In genomic region chr11:109853156-109853776, GRCh38 we compare ENCODE assay signal across 8 cellular contexts.
DNase-seq lines count a peak whose midpoint lies in the region; ATAC-seq, FAIRE-seq and TF ChIP-seq lines count a peak whose summit lies in the region.

No MANE protein-coding gene starts in this region.

- H3K4ac ChIP-seq in mesenchymal stem cell (ENCODE audit: low read depth in 1 of 2, low read length in 2 of 2) = no peak overlapping the region

- intact Hi-C loops in activated naive CD4-positive, alpha-beta T cell treated with anti-CD3 and anti-CD28 coated beads for 36 hours (cut with micrococcal nuclease) = loop anchor here (1.0 to 5.0 kb wide), 2 partner anchors 86 to 524 kb away; no protein-coding TSS in a partner anchor

- no peaks in the 10 kb centered on the region for H3K27me3 Mint-ChIP-seq in activated naive CD4-positive, alpha-beta T cell treated with anti-CD3 and anti-CD28 coated beads for 36 hours (ENCODE audit: low read depth)
- no peaks in the 10 kb centered on the region for H3K27me3 Mint-ChIP-seq in astrocyte (ENCODE audit: low read depth, unreplicated experiment)
- H3K27me3 Mint-ChIP-seq in activated T-helper 17 cell treated with anti-CD3 and anti-CD28 coated beads, Interleukin-2, amount 50 U/mL, for 72 hours = no peaks in the 10 kb centered on the region

- H2BK12ac ChIP-seq in mesenchymal stem cell (ENCODE audit: low read length in 2 of 2) = no peak overlapping the region

- H2AFZ ChIP-seq in astrocyte (ENCODE audit: low read depth, low read length) (no peak overlapping the region), mesenchymal stem cell (ENCODE audit: low read depth, low read length) (no peak overlapping the region)

- H3K36me3 Mint-ChIP-seq in activated naive CD4-positive, alpha-beta T cell treated with anti-CD3 and anti-CD28 coated beads for 36 hours (ENCODE audit: low read depth) = no peaks in the 10 kb centered on the region
- H3K36me3 Mint-ChIP-seq in astrocyte (ENCODE audit: low read depth, unreplicated experiment) = no peaks in the 10 kb centered on the region
- no peaks in the 10 kb centered on the region for H3K36me3 Mint-ChIP-seq in activated T-helper 17 cell treated with anti-CD3 and anti-CD28 coated beads, Interleukin-2, amount 50 U/mL, for 72 hours (ENCODE audit: low read depth)

- H4K91ac ChIP-seq in mesenchymal stem cell (ENCODE audit: low read length) = no peak overlapping the region

- H2AK5ac ChIP-seq in mesenchymal stem cell (ENCODE audit: low read length, severe bottlenecking) = no peak overlapping the region

- DNase-seq in activated naive CD4-positive, alpha-beta T cell treated with anti-CD3 and anti-CD28 coated beads for 36 hours = peak; percentile 9
- no peak for DNase-seq in activated naive CD4-positive, alpha-beta T cell (lab: John Stamatoyannopoulos, UW)
- DNase-seq in HFF-Myc (ENCODE audit: extremely low read depth, low read depth) = peak; percentile 45
- peak; percentile 66 for DNase-seq in NB4 (ENCODE audit: low read depth)
- peak; percentile 63 for DNase-seq in astrocyte (ENCODE audit: low read depth)
- DNase-seq in mesenchymal stem cell = peak; percentile 78
- DNase-seq in caudate nucleus (lab: John Stamatoyannopoulos, UW) = no peak

- H3K4me1 ChIP-seq in astrocyte (ENCODE audit: insufficient read depth, low read length) = no peaks in the 10 kb centered on the region
- H3K4me1 ChIP-seq in mesenchymal stem cell (ENCODE audit: control insufficient read depth, insufficient read depth, low read depth, low read length) = no peaks in the 10 kb centered on the region

- CTCF ChIA-PET in activated naive CD4-positive, alpha-beta T cell treated with anti-CD3 and anti-CD28 coated beads for 36 hours (lab: Charles Lee) = interaction anchor here (1.0 to 1.2 kb wide), 3 partner anchors 31 to 134 kb away, joined by 3 to 5 read pairs (median 3); no protein-coding TSS in a partner anchor

- no peak overlapping the region for H3K4me3 ChIP-seq in HFF-Myc (replicated peaks; ENCODE audit: low read depth, low read length)
- H3K4me3 ChIP-seq in NB4 (ENCODE audit: low read depth, low read length) = no peak overlapping the region
- H3K4me3 ChIP-seq in astrocyte (ENCODE audit: insufficient read depth, low read depth, low read length) = no peak overlapping the region
- no peak overlapping the region for H3K4me3 ChIP-seq in mesenchymal stem cell (ENCODE audit: insufficient read depth in 1 of 2, low read depth in 1 of 2, low read length in 2 of 2)

- H2BK15ac ChIP-seq in mesenchymal stem cell (ENCODE audit: low read depth, poor library complexity, severe bottlenecking) = no peak overlapping the region

- TF ChIP-seq CTCF in HFF-Myc (IDR thresholded peaks at IDR 0.05; ENCODE audit: low read depth, low read length, missing control alignments) (peak; percentile 33), NB4 (IDR thresholded peaks at IDR 0.05; ENCODE audit: low read depth, low read length) (peak; percentile 39), astrocyte (IDR thresholded peaks at IDR 0.05; ENCODE audit: insufficient read depth, low read depth, low read length) (peak; percentile 82)

- H3K9ac ChIP-seq in astrocyte (ENCODE audit: low read length) (no peak overlapping the region), mesenchymal stem cell (ENCODE audit: low read length) (no peak overlapping the region)

- H3K9me3 ChIP-seq in astrocyte (ENCODE audit: insufficient read depth, low read depth, low read length) = no peaks in the 10 kb centered on the region
- H3K9me3 ChIP-seq in mesenchymal stem cell (ENCODE audit: control insufficient read depth, low read length) = no peaks in the 10 kb centered on the region

- H3K36me3 ChIP-seq in astrocyte (ENCODE audit: insufficient read depth, low read length) = no peaks in the 10 kb centered on the region
- no peaks in the 10 kb centered on the region for H3K36me3 ChIP-seq in mesenchymal stem cell (ENCODE audit: control insufficient read depth in 1 of 2, insufficient read depth in 2 of 2, low read depth in 1 of 2, low read length in 2 of 2)

- H4K8ac ChIP-seq in mesenchymal stem cell (ENCODE audit: low read length) = no peak overlapping the region

- H3K4me1 Mint-ChIP-seq in activated naive CD4-positive, alpha-beta T cell treated with anti-CD3 and anti-CD28 coated beads for 36 hours (ENCODE audit: low read depth) = no peaks in the 10 kb centered on the region
- peaks cover 1% of the 10 kb centered on the region for H3K4me1 Mint-ChIP-seq in astrocyte (ENCODE audit: low read depth, unreplicated experiment)
- no peaks in the 10 kb centered on the region for H3K4me1 Mint-ChIP-seq in activated T-helper 17 cell treated with anti-CD3 and anti-CD28 coated beads, Interleukin-2, amount 50 U/mL, for 72 hours

- WGBS in mesenchymal stem cell = 34% methylated on average over 3 of the region's 5 CpGs

- H3K14ac ChIP-seq in mesenchymal stem cell (ENCODE audit: low read length in 2 of 2) = no peak overlapping the region

- no peak overlapping the region for H3K18ac ChIP-seq in mesenchymal stem cell (ENCODE audit: low read depth in 1 of 2, low read length in 2 of 2)

- H2BK5ac ChIP-seq in mesenchymal stem cell (ENCODE audit: low read depth, low read length, poor library complexity, severe bottlenecking) = no peak overlapping the region

- H3K27me3 ChIP-seq in astrocyte (ENCODE audit: insufficient read depth, low read length) = no peaks in the 10 kb centered on the region
- no peaks in the 10 kb centered on the region for H3K27me3 ChIP-seq in mesenchymal stem cell (ENCODE audit: control insufficient read depth in 1 of 2, insufficient read depth in 1 of 2, low read length in 2 of 2)

- FAIRE-seq in astrocyte (lab: Jason Lieb, UNC) = peak; percentile 62

- no peak overlapping the region for H3K27ac Mint-ChIP-seq in activated naive CD4-positive, alpha-beta T cell treated with anti-CD3 and anti-CD28 coated beads for 36 hours
- H3K27ac Mint-ChIP-seq in astrocyte (ENCODE audit: unreplicated experiment) = peak overlapping the region; percentile 72
- H3K27ac Mint-ChIP-seq in activated T-helper 17 cell treated with anti-CD3 and anti-CD28 coated beads, Interleukin-2, amount 50 U/mL, for 72 hours = no peak overlapping the region

- H3K79me2 ChIP-seq in astrocyte (ENCODE audit: insufficient read depth, low read length) = no peaks in the 10 kb centered on the region

- H3K79me1 ChIP-seq in mesenchymal stem cell (replicated peaks; ENCODE audit: low read length, poor library complexity, severe bottlenecking) = no peaks in the 10 kb centered on the region

- no peak overlapping the region for H3K27ac ChIP-seq in astrocyte (ENCODE audit: low read depth, low read length)
- H3K27ac ChIP-seq in mesenchymal stem cell (ENCODE audit: low read length, poor library complexity, severe bottlenecking) = no peak overlapping the region
- no peak overlapping the region for H3K27ac ChIP-seq in caudate nucleus (ENCODE audit: low read depth, low read length)

- no peak for TF ChIP-seq POLR2A in NB4 (IDR thresholded peaks at IDR 0.05; ENCODE audit: extremely low read depth, insufficient read length)

- no peak overlapping the region for H3K4me3 Mint-ChIP-seq in activated naive CD4-positive, alpha-beta T cell treated with anti-CD3 and anti-CD28 coated beads for 36 hours
- H3K4me3 Mint-ChIP-seq in astrocyte (ENCODE audit: unreplicated experiment) = no peak overlapping the region
- H3K4me3 Mint-ChIP-seq in activated T-helper 17 cell treated with anti-CD3 and anti-CD28 coated beads, Interleukin-2, amount 50 U/mL, for 72 hours = no peak overlapping the region

- no peak overlapping the region for H3K23ac ChIP-seq in mesenchymal stem cell (ENCODE audit: low read length in 2 of 2)

- no peaks in the 10 kb centered on the region for H3K9me3 Mint-ChIP-seq in activated naive CD4-positive, alpha-beta T cell treated with anti-CD3 and anti-CD28 coated beads for 36 hours
- H3K9me3 Mint-ChIP-seq in astrocyte (ENCODE audit: unreplicated experiment) = no peaks in the 10 kb centered on the region
- no peaks in the 10 kb centered on the region for H3K9me3 Mint-ChIP-seq in activated T-helper 17 cell treated with anti-CD3 and anti-CD28 coated beads, Interleukin-2, amount 50 U/mL, for 72 hours

- H3K4me2 ChIP-seq in astrocyte (ENCODE audit: low read length) (no peak overlapping the region), mesenchymal stem cell (ENCODE audit: low read length, poor library complexity, severe bottlenecking) (no peak overlapping the region)

- H2BK120ac ChIP-seq in mesenchymal stem cell (ENCODE audit: low read depth, low read length) = no peak overlapping the region

- H4K20me1 ChIP-seq in astrocyte (ENCODE audit: insufficient read depth, low read length) = no peaks in the 10 kb centered on the region

- no peak for ATAC-seq in activated T-helper 17 cell treated with anti-CD3 and anti-CD28 coated beads, Interleukin-2, amount 50 U/mL, for 72 hours (replicated peaks)

Comparison
In these comparisons a context has a peak if more than half of its experiments do, and no peak if none do; other contexts are left out.
1. DNase-seq: peak in activated naive CD4-positive, alpha-beta T cell treated with anti-CD3 and anti-CD28 coated beads for 36 hours (single experiment), HFF-Myc (single experiment), NB4 (single experiment), astrocyte (single experiment) and mesenchymal stem cell (single experiment); none in activated naive CD4-positive, alpha-beta T cell (0 of 4) and caudate nucleus (0 of 61).
2. Peak in every context shown above with its lines, with median percentiles within 50 percentile points of each other: CTCF ChIP-seq.